14 cellular contexts compared by ENCODE assay signal in genomic region chr17:69757794-69758430, GRCh38.
DNase-seq lines count a peak whose midpoint lies in the region; ATAC-seq and TF ChIP-seq lines count a peak whose summit lies in the region.
"Had no signal": no experiment of that assay in that cellular context is flagged by ENCODE, and none has a peak within 500 bp of the region (broad histone marks: within the 10 kb centered on the region; RNA-seq: fewer than 3 reads in every experiment).

No MANE protein-coding gene starts in this region.

- H3K4me1 ChIP-seq in mammary epithelial cell (ENCODE audit: insufficient read depth, low read length) (peaks cover 35% of the 10 kb centered on the region), smooth muscle cell (ENCODE audit: low read depth) (no peaks in the 10 kb centered on the region)

- dilution Hi-C loops in mammary epithelial cell (cut with HindIII; ENCODE audit: low sequenced_read_pairs): no loop called here

- in situ Hi-C loops in mammary epithelial cell (cut with MboI; ENCODE audit: low sequenced_read_pairs in 2 of 2): no loop called here

- intact Hi-C loops in mammary epithelial cell (cut with micrococcal nuclease): loop anchor here (1.0 kb wide), 1 partner anchor 379 kb away; no protein-coding TSS in a partner anchor

- H3K9ac ChIP-seq in mammary epithelial cell (ENCODE audit: insufficient read depth, low read length) (no peak overlapping the region), smooth muscle cell (ENCODE audit: low read depth) (no peak overlapping the region)

- H3K27ac ChIP-seq in mammary epithelial cell (ENCODE audit: insufficient read depth, low read depth, low read length) (peak overlapping the region; percentile 21), smooth muscle cell (ENCODE audit: low read depth) (no peak overlapping the region)
- H3K27ac ChIP-seq: SK-N-MC, skin epidermis had no signal

- DNase-seq in EH (ENCODE audit: low read depth) (peak; percentile 97), MV-4-11 (lab: John Stamatoyannopoulos, UW) (peak; percentile 93), mammary epithelial cell (peak; percentile 91), non-pigmented ciliary epithelial cell (ENCODE audit: low read depth) (peak; percentile 84), NCI-H446 (lab: John Stamatoyannopoulos, UW) (no peak), smooth muscle cell (lab: John Stamatoyannopoulos, UW; ENCODE audit: unreplicated experiment) (no peak)
- DNase-seq: amniotic stem cell, naive B cell, NCI-H1694 treated with DMSO at 0.1 percent for 48 hours, NCI-H82 had no signal

- TF ChIP-seq CTCF in mammary epithelial cell (conservative IDR thresholded peaks at IDR 0.05 in 1 of 2, IDR thresholded peaks at IDR 0.05 in 1 of 2; ENCODE audit: extremely low read depth in 1 of 2, insufficient read depth in 1 of 2, low read depth in 1 of 2, low read length in 2 of 2) (no peak), smooth muscle cell (IDR thresholded peaks at IDR 0.05; ENCODE audit: borderline replicate concordance, insufficient read depth, poor library complexity, severe bottlenecking) (no peak)

- no peak overlapping the region for H3K4me3 ChIP-seq in mammary epithelial cell (replicated peaks in 1 of 3; ENCODE audit: insufficient read depth in 1 of 3, low read depth in 2 of 3, low read length in 3 of 3)
- H3K4me3 ChIP-seq in smooth muscle cell: no peak overlapping the region
- H3K4me3 ChIP-seq: SK-N-MC, skin epidermis had no signal

- no peaks in the 10 kb centered on the region for H3F3A ChIP-seq in smooth muscle cell (ENCODE audit: low read depth)

- BruUV-seq in mammary epithelial cell (replicated peaks; lab: Mats Ljungman, UMichigan): no TSS peak

- CTCF ChIA-PET in mammary epithelial cell (lab: Charles Lee; ENCODE audit: low non-redundant PET): no interaction called here

- no peaks in the 10 kb centered on the region for H3K36me3 ChIP-seq in mammary epithelial cell (ENCODE audit: insufficient read depth, low read length)
- H3K36me3 ChIP-seq in smooth muscle cell (ENCODE audit: low read depth): no peaks in the 10 kb centered on the region

- H3K79me2 ChIP-seq in mammary epithelial cell (ENCODE audit: insufficient read depth, low read length) (no peaks in the 10 kb centered on the region), smooth muscle cell (ENCODE audit: low read depth) (no peaks in the 10 kb centered on the region)

- no peaks in the 10 kb centered on the region for H4K20me1 ChIP-seq in mammary epithelial cell (ENCODE audit: insufficient read depth, low read length)
- no peaks in the 10 kb centered on the region for H4K20me1 ChIP-seq in smooth muscle cell (ENCODE audit: low read depth)

- H3K27me3 ChIP-seq in mammary epithelial cell (ENCODE audit: insufficient read depth, low read length) (no peaks in the 10 kb centered on the region), smooth muscle cell (ENCODE audit: low read depth) (no peaks in the 10 kb centered on the region)

- H2AFZ ChIP-seq in mammary epithelial cell (ENCODE audit: low read depth, low read length): peak overlapping the region; percentile 3
- H2AFZ ChIP-seq in smooth muscle cell (ENCODE audit: low read depth): no peak overlapping the region

- peak overlapping the region; percentile 5 for H3K4me2 ChIP-seq in mammary epithelial cell (ENCODE audit: insufficient read depth, low read depth, low read length)
- no peak overlapping the region for H3K4me2 ChIP-seq in smooth muscle cell

- H3K9me3 ChIP-seq in mammary epithelial cell (replicated peaks; ENCODE audit: insufficient read depth, low read length): no peaks in the 10 kb centered on the region
- H3K9me3 ChIP-seq in smooth muscle cell (replicated peaks; ENCODE audit: low read depth): no peaks in the 10 kb centered on the region

- WGBS in mammary epithelial cell (ENCODE audit: low coverage, missing lambda C conversion rate): 36% methylated on average over 7 of the region's 7 CpGs
- 73% methylated on average over 7 of the region's 7 CpGs for WGBS in smooth muscle cell (ENCODE audit: low lambda C conversion rate)

- ATAC-seq in GM18861 (IDR thresholded peaks at IDR 0.05; ENCODE audit: unreplicated experiment) (no peak), GM21825 (IDR thresholded peaks at IDR 0.05; ENCODE audit: unreplicated experiment) (no peak)

Comparison
In these comparisons a context has a peak if more than half of its experiments do, and no peak if none do; other contexts are left out.
1. DNase-seq: peak in EH (single experiment), MV-4-11 (single experiment), mammary epithelial cell (single experiment) and non-pigmented ciliary epithelial cell (single experiment); none in NCI-H446 (0 of 2) and smooth muscle cell (single experiment).